16 cellular contexts compared by ENCODE assay signal in the genomic region with DNA sequence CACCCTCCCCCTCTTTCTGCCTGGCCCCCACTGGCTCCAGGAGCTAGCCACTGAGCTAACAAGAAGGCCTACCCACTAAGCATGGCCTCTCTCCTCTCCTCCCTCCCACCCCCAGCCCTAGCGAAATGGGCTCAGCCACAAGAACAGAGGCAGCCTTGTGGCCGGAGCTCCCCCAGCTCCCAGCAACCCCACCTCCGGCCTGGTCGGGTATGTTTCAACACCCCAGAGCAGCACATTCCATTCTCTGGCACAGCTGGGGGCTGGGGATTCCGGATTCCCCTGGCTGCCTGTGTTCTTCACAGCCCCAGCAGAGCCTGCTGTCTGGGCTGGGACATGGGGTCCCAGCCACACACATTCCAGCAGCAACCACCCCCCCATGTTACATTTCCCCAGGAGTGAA. TPM values are rescaled to one million over a fixed set of nuclear protein-coding genes. Genes with fewer than 3 reads are reported as not detected.
DNase-seq lines count a peak whose midpoint lies in the region; TF ChIP-seq lines count a peak whose summit lies in the region.
"Had no signal": no experiment of that assay in that cellular context is flagged by ENCODE, and none has a peak within 500 bp of the region (broad histone marks: within the 10 kb centered on the region; RNA-seq: fewer than 3 reads in every experiment).

No MANE protein-coding gene starts in this region.

- no peak for TF ChIP-seq CTCF in endodermal cell (conservative IDR thresholded peaks at IDR 0.05)
- TF ChIP-seq CTCF in sigmoid colon (IDR thresholded peaks at IDR 0.05): no peak
- TF ChIP-seq CTCF in BE2C (IDR thresholded peaks at IDR 0.05; ENCODE audit: low read depth, low read length): no peak

- H3K4me3 ChIP-seq in endodermal cell (ENCODE audit: low read length) (no peak overlapping the region), sigmoid colon (no peak overlapping the region), BE2C (ENCODE audit: low read depth, low read length) (no peak overlapping the region)

- H3K4me3 Mint-ChIP-seq in endodermal cell: no peak overlapping the region
- H3K4me3 Mint-ChIP-seq: activated CD8-positive, alpha-beta memory T cell treated with anti-CD3 and anti-CD28 coated beads, Interleukin-2, amount 10 ng/mL, durations not matched to agents 7 days and 5 days; CD4-positive, CD25-positive, alpha-beta regulatory T cell had no signal

- no peak overlapping the region for H3K27ac ChIP-seq in endodermal cell (ENCODE audit: low read depth, low read length)
- peak overlapping the region; percentile 11 to 58 (median 32) for H3K27ac ChIP-seq in sigmoid colon
- H3K27ac ChIP-seq: epithelial cell of prostate had no signal

- H3K9me3 ChIP-seq in endodermal cell (ENCODE audit: control insufficient read depth, low read length): no peaks in the 10 kb centered on the region
- no peaks in the 10 kb centered on the region for H3K9me3 ChIP-seq in sigmoid colon
- H3K9me3 ChIP-seq in BE2C: no peaks in the 10 kb centered on the region

- H3K36me3 ChIP-seq in endodermal cell (ENCODE audit: control insufficient read depth, insufficient read depth, low read length) (peaks cover 32% of the 10 kb centered on the region), sigmoid colon (peaks cover 7 to 34% (median 16%) of the 10 kb centered on the region in 4 donors), BE2C (no peaks in the 10 kb centered on the region; the same call in 1 of the 2 replicates)

- peaks cover 19% of the 10 kb centered on the region for H3K4me1 Mint-ChIP-seq in endodermal cell

- H3K27me3 Mint-ChIP-seq in endodermal cell (ENCODE audit: insufficient read depth): peaks cover 10% of the 10 kb centered on the region
- H3K27me3 Mint-ChIP-seq: activated CD8-positive, alpha-beta memory T cell treated with anti-CD3 and anti-CD28 coated beads, Interleukin-2, amount 10 ng/mL, durations not matched to agents 7 days and 5 days; CD4-positive, CD25-positive, alpha-beta regulatory T cell; progenitor cell of endocrine pancreas had no signal

- TF ChIP-seq POLR2A in sigmoid colon (IDR thresholded peaks at IDR 0.05): no peak

- H3K27me3 ChIP-seq in endodermal cell (ENCODE audit: control insufficient read depth, insufficient read depth, low read length, poor library complexity, severe bottlenecking) (no peaks in the 10 kb centered on the region), sigmoid colon (peaks cover 0 to 3% (median 0%) of the 10 kb centered on the region in 3 donors), BE2C (no peaks in the 10 kb centered on the region)

- peak in 1 of 4 donors; percentile 46 for TF ChIP-seq EP300 in sigmoid colon (IDR thresholded peaks at IDR 0.05)

- H3K9ac ChIP-seq in endodermal cell (ENCODE audit: extremely low read depth, low read length, poor library complexity, severe bottlenecking): no peak overlapping the region

- peaks cover 24% of the 10 kb centered on the region for H3K36me3 Mint-ChIP-seq in endodermal cell (ENCODE audit: low read depth)

- intact Hi-C loops in sigmoid colon (cut with DNase I): no loop called here

- H3K4me1 ChIP-seq in endodermal cell (ENCODE audit: control insufficient read depth, insufficient read depth, low read length): peaks cover 13% of the 10 kb centered on the region
- no peaks in the 10 kb centered on the region for H3K4me1 ChIP-seq in sigmoid colon
- no peaks in the 10 kb centered on the region for H3K4me1 ChIP-seq in BE2C

- DNase-seq in HuH-7.5 (ENCODE audit: low spot score): peak; percentile 49
- peak; percentile 85 for DNase-seq in endodermal cell
- peak; percentile 74 for DNase-seq in iPS-NIHi7 (ENCODE audit: extremely low spot score)
- DNase-seq in sigmoid colon: peak; percentile 83
- DNase-seq in stimulated activated naive CD4-positive, alpha-beta T cell treated with Interleukin-2 at 50 U/mL for 16 hours (lab: John Stamatoyannopoulos, UW): no peak
- DNase-seq in NOMO-1 treated with DMSO at 0.1 percent for 48 hours (lab: John Stamatoyannopoulos, UW; ENCODE audit: unreplicated experiment): no peak
- no peak for DNase-seq in BE2C
- DNase-seq in T1000 (lab: John Stamatoyannopoulos, UW): no peak
- DNase-seq: activated CD8-positive, alpha-beta memory T cell treated with anti-CD3 and anti-CD28 coated beads, Interleukin-2, amount 10 ng/mL, durations not matched to agents 7 days and 5 days; activated naive CD4-positive, alpha-beta T cell treated with Interleukin-2 at 50 U/mL for 16 hours; CD4-positive, CD25-positive, alpha-beta regulatory T cell; central memory CD4-positive, alpha-beta T cell; NCI-H2227 treated with DMSO at 0.1 percent for 48 hours; stimulated activated CD4-positive, alpha-beta T cell treated with anti-CD3 and anti-CD28 coated beads, Interleukin-4, amount 100 ng/mL, for 24 hours had no signal

- peak overlapping the region; percentile 68 for H3K27ac Mint-ChIP-seq in endodermal cell
- H3K27ac Mint-ChIP-seq: activated CD8-positive, alpha-beta memory T cell treated with anti-CD3 and anti-CD28 coated beads, Interleukin-2, amount 10 ng/mL, durations not matched to agents 7 days and 5 days; CD4-positive, CD25-positive, alpha-beta regulatory T cell; progenitor cell of endocrine pancreas had no signal

- 66% methylated on average over 5 of the region's 5 CpGs; no CpG with 5 or more reads in 1 of the 2 experiments for WGBS in endodermal cell (ENCODE audit: insufficient coverage in 1 of 2, insufficient read length in 1 of 2), 2 experiments
- WGBS in sigmoid colon, 2 donors: 80 to 87% methylated on average over 5 of the region's 5 CpGs

- H3K9me3 Mint-ChIP-seq in endodermal cell: no peaks in the 10 kb centered on the region
- H3K9me3 Mint-ChIP-seq: CD4-positive, CD25-positive, alpha-beta regulatory T cell had no signal

RNA-seq across cellular contexts. Expression of gene SFRP5, which starts 9.0 kb away (rescaled TPM):
- 1 to 10 TPM; 1.8 to 2.3 TPM for total RNA-seq in endodermal cell
- polyA plus RNA-seq in endodermal cell (2013, experiment 1 of 2): 1.2 TPM
- polyA plus RNA-seq in endodermal cell (2013, experiment 2 of 2): 0.95 TPM
- total RNA-seq in sigmoid colon: 10 to 100 TPM in 3 of 4 donors, 1 to 10 TPM in 1; 9.9 to 24.6 (median 21.4) TPM
- polyA plus RNA-seq in sigmoid colon: 1 to 10 TPM in 1 of 3 donors, under 1 TPM in 2; 0.46 to 5.0 (median 0.60) TPM
- not detected for polyA plus RNA-seq in BE2C (2012; ENCODE audit: insufficient read depth, insufficient read length, low read depth)
- total RNA-seq: activated CD8-positive, alpha-beta memory T cell treated with anti-CD3 and anti-CD28 coated beads, Interleukin-2, amount 10 ng/mL, durations not matched to agents 7 days and 5 days; CD4-positive, CD25-positive, alpha-beta regulatory T cell had no signal

RNA-seq across cellular contexts. Expression of gene ZFYVE27, which starts 25.9 kb away (rescaled TPM):
- total RNA-seq in endodermal cell (10 to 100 TPM; 33.5 to 36.3 TPM), sigmoid colon (10 to 100 TPM in 3 of 4 donors, 1 to 10 TPM in 1; 8.9 to 15.9 (median 12.4) TPM)
- 22.3 TPM for polyA plus RNA-seq in endodermal cell (2013, experiment 1 of 2)
- polyA plus RNA-seq in endodermal cell (2013, experiment 2 of 2): 17.6 TPM
- polyA plus RNA-seq in sigmoid colon: 10 to 100 TPM in 1 of 3 donors, 1 to 10 TPM in 2; 7.2 to 42.2 (median 7.9) TPM
- polyA plus RNA-seq in BE2C (2012; ENCODE audit: insufficient read depth, insufficient read length, low read depth): 42.3 TPM

RNA-seq across cellular contexts. Expression of gene MARVELD1, which starts 49.3 kb away (rescaled TPM):
- 10 to 100 TPM; 44.3 to 47.9 TPM for total RNA-seq in endodermal cell
- polyA plus RNA-seq in endodermal cell (2013, experiment 1 of 2): 33.1 TPM
- polyA plus RNA-seq in endodermal cell (2013, experiment 2 of 2): 31.4 TPM
- 10 to 100 TPM; 17.3 to 40.7 (median 22.0) TPM for total RNA-seq in sigmoid colon
- 10 to 100 TPM; 16.2 to 22.2 (median 16.7) TPM for polyA plus RNA-seq in sigmoid colon
- 37.4 TPM for polyA plus RNA-seq in BE2C (2012; ENCODE audit: insufficient read depth, insufficient read length, low read depth)
- polyA plus RNA-seq: CD4-positive, CD25-positive, alpha-beta regulatory T cell had no signal

Comparison
In these comparisons a context has a peak if more than half of its experiments do, and no peak if none do; other contexts are left out.
1. DNase-seq: peak in HuH-7.5 (single experiment), endodermal cell (single experiment), iPS-NIHi7 (single experiment) and sigmoid colon (single experiment); none in stimulated activated naive CD4-positive, alpha-beta T cell treated with Interleukin-2 at 50 U/mL for 16 hours (single experiment), NOMO-1 treated with DMSO at 0.1 percent for 48 hours (single experiment), BE2C (single experiment) and T1000 (single experiment).